30 cellular contexts compared by ENCODE assay signal in genomic region chr18:29007986-29008654, GRCh38.
"Had no signal": no experiment of that assay in that cellular context is flagged by ENCODE, and none has a peak within 500 bp of the region (broad histone marks: within the 10 kb centered on the region; RNA-seq: fewer than 3 reads in every experiment).

No MANE protein-coding gene starts in this region.

- H3K4me3 Mint-ChIP-seq: central memory CD8-positive, alpha-beta T cell; dendritic cell treated with granulocyte-macrophage colony-stimulating factor and Interleukin-4, amounts not matched to agents 40 ng/mL and 50 ng/mL, for 4 days; mesothelial cell of epicardium; naive thymus-derived CD4-positive, alpha-beta T cell; nephron; stimulated activated effector memory CD8-positive, alpha-beta T cell treated with anti-CD3 and anti-CD28 coated beads, Interleukin-12 subunit alpha, Interleukin-12 subunit beta, amount 100 ng/mL, for 72 hours; type B pancreatic cell had no signal

- H3K36me3 Mint-ChIP-seq: mesothelial cell of epicardium; stimulated activated effector memory CD8-positive, alpha-beta T cell treated with anti-CD3 and anti-CD28 coated beads, Interleukin-12 subunit alpha, Interleukin-12 subunit beta, amount 100 ng/mL, for 72 hours; type B pancreatic cell had no signal

- DNase-seq: colonic mucosa; effector CD8-positive, alpha-beta T cell; heart left ventricle; left cardiac atrium; left lung; mammary epithelial cell; naive thymus-derived CD4-positive, alpha-beta T cell; occipital lobe; ovary; posterior cingulate gyrus; psoas muscle; right cardiac atrium; sigmoid colon; stimulated activated CD4-positive, alpha-beta T cell treated with anti-CD3 and anti-CD28 coated beads, Interleukin-2, amount 100 ng/mL, for 24 hours; stimulated activated CD4-positive, alpha-beta T cell treated with anti-CD3 and anti-CD28 coated beads, Interleukin-4, amount 100 ng/mL, for 24 hours; stimulated activated naive CD8-positive, alpha-beta T cell treated with anti-CD3 and anti-CD28 coated beads, Interleukin-15, Interleukin-2, amounts not matched to agents 100 U/mL and 50 U/mL, for 24 hours; substantia nigra; testis; tibial artery had no signal

- H3K4me3 ChIP-seq: colonic mucosa, esophagus muscularis mucosa, gastroesophageal sphincter, heart left ventricle, left lung, ovary, psoas muscle, sigmoid colon, testis, tibial artery had no signal

- H3K9me3 Mint-ChIP-seq: central memory CD8-positive, alpha-beta T cell; dendritic cell treated with granulocyte-macrophage colony-stimulating factor and Interleukin-4, amounts not matched to agents 40 ng/mL and 50 ng/mL, for 4 days; nephron had no signal

- H3K4me1 Mint-ChIP-seq: central memory CD8-positive, alpha-beta T cell; naive thymus-derived CD4-positive, alpha-beta T cell; stimulated activated effector memory CD8-positive, alpha-beta T cell treated with anti-CD3 and anti-CD28 coated beads, Interleukin-12 subunit alpha, Interleukin-12 subunit beta, amount 100 ng/mL, for 72 hours had no signal

- FAIRE-seq: endothelial cell of umbilical vein, islet of Langerhans had no signal

- H3K27me3 ChIP-seq: colonic mucosa, esophagus muscularis mucosa, foreskin keratinocyte, gastroesophageal sphincter, heart left ventricle, left lung, ovary, sigmoid colon, testis, tibial artery had no signal

- ATAC-seq: gastroesophageal sphincter; heart left ventricle; left cardiac atrium; left lung; naive thymus-derived CD4-positive, alpha-beta T cell; psoas muscle; right cardiac atrium; stimulated activated effector memory CD8-positive, alpha-beta T cell treated with anti-CD3 and anti-CD28 coated beads, Interleukin-12 subunit alpha, Interleukin-12 subunit beta, amount 100 ng/mL, for 72 hours; stimulated activated naive CD8-positive, alpha-beta T cell treated with anti-CD3 and anti-CD28 coated beads, Interleukin-15, Interleukin-2, amounts not matched to agents 100 U/mL and 50 U/mL, for 24 hours had no signal

- H3K27ac Mint-ChIP-seq: dendritic cell treated with granulocyte-macrophage colony-stimulating factor and Interleukin-4, amounts not matched to agents 40 ng/mL and 50 ng/mL, for 4 days; mesothelial cell of epicardium; naive thymus-derived CD4-positive, alpha-beta T cell; nephron; stimulated activated effector memory CD8-positive, alpha-beta T cell treated with anti-CD3 and anti-CD28 coated beads, Interleukin-12 subunit alpha, Interleukin-12 subunit beta, amount 100 ng/mL, for 72 hours; type B pancreatic cell had no signal

- H3K27me3 Mint-ChIP-seq: central memory CD8-positive, alpha-beta T cell; dendritic cell treated with granulocyte-macrophage colony-stimulating factor and Interleukin-4, amounts not matched to agents 40 ng/mL and 50 ng/mL, for 4 days; naive thymus-derived CD4-positive, alpha-beta T cell; type B pancreatic cell had no signal

- H3K36me3 ChIP-seq: colonic mucosa, esophagus muscularis mucosa, gastroesophageal sphincter, heart left ventricle, left lung, ovary, sigmoid colon, tibial artery had no signal

- H3K4me1 ChIP-seq: colonic mucosa, esophagus muscularis mucosa, gastroesophageal sphincter, heart left ventricle, left lung, psoas muscle, testis had no signal

- H3K9me3 ChIP-seq: colonic mucosa, esophagus muscularis mucosa, gastroesophageal sphincter, left lung, ovary, psoas muscle, sigmoid colon, testis, tibial artery had no signal

- H3K27ac ChIP-seq: colonic mucosa, esophagus muscularis mucosa, foreskin keratinocyte, gastroesophageal sphincter, heart left ventricle, left lung, ovary, psoas muscle, sigmoid colon, testis, tibial artery had no signal
